9 cellular contexts compared by ENCODE assay signal in the genomic region with DNA sequence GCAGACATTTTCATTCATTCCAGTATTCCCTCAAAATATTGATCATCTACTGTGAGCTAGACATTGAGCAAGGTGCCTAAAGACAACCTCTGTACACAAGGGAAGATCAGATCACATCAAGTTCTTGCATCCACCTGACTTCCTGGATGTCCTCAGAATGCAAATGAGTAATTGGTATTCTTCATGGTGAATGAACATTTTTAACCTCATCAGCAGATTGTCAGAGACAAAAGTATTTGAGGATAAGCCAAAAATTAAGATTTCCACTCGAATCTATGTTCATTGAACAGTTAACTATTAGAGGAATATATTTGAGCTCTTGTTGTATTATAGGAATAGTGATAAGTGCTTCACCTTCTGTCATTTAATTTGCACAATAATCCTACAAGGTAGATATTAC. TPM values are rescaled to one million over a fixed set of nuclear protein-coding genes. Genes with fewer than 3 reads are reported as not detected.
DNase-seq lines count a peak whose midpoint lies in the region; ATAC-seq and TF ChIP-seq lines count a peak whose summit lies in the region.
"Had no signal": no experiment of that assay in that cellular context is flagged by ENCODE, and none has a peak within 500 bp of the region (broad histone marks: within the 10 kb centered on the region; RNA-seq: fewer than 3 reads in every experiment).

No MANE protein-coding gene starts in this region.

- H4K20me1 ChIP-seq in Loucy (ENCODE audit: insufficient read depth, low read length, poor library complexity, severe bottlenecking) = peaks cover 15% of the 10 kb centered on the region

- H3K9me2 ChIP-seq in Loucy (replicated peaks; ENCODE audit: low read depth, low read length) = no peaks in the 10 kb centered on the region

- H3K27me3 ChIP-seq in CD8-positive, alpha-beta memory T cell (ENCODE audit: insufficient read depth, low read length, poor library complexity, severe bottlenecking) = no peaks in the 10 kb centered on the region
- H3K27me3 ChIP-seq in Loucy (ENCODE audit: insufficient read depth, low read length, poor library complexity, severe bottlenecking) = no peaks in the 10 kb centered on the region
- no peaks in the 10 kb centered on the region for H3K27me3 ChIP-seq in prostate gland (replicated peaks; ENCODE audit: insufficient read depth)
- H3K27me3 ChIP-seq in uterus = no peaks in the 10 kb centered on the region

- H3K27me3 Mint-ChIP-seq in CD8-positive, alpha-beta memory T cell = peaks cover 2 to 5% of the 10 kb centered on the region in 2 donors
- H3K27me3 Mint-ChIP-seq in chondrocyte (ENCODE audit: low read depth) = no peaks in the 10 kb centered on the region
- H3K27me3 Mint-ChIP-seq in natural killer cell treated with Interleukin-12 subunit alpha and Interleukin-12 subunit beta and Interleukin-15 and Interleukin-18, amount 100 ng/mL, for 72 hours = no peaks in the 10 kb centered on the region

- peak overlapping the region; percentile 94 for H3K4me2 ChIP-seq in Loucy (ENCODE audit: low read depth, low read length, poor library complexity, severe bottlenecking)

- H3K36me3 ChIP-seq in CD8-positive, alpha-beta memory T cell (ENCODE audit: insufficient read depth, low read length) = peaks cover 12% of the 10 kb centered on the region
- peaks cover 12% of the 10 kb centered on the region; the same call in 1 of the 2 replicates for H3K36me3 ChIP-seq in Loucy (ENCODE audit: insufficient read depth, low read length)
- H3K36me3 ChIP-seq in prostate gland = no peaks in the 10 kb centered on the region
- H3K36me3 ChIP-seq in uterus = no peaks in the 10 kb centered on the region

- H3K36me3 Mint-ChIP-seq in CD8-positive, alpha-beta memory T cell = peaks cover 7 to 49% (median 22%) of the 10 kb centered on the region in 3 donors
- peaks cover 20% of the 10 kb centered on the region for H3K36me3 Mint-ChIP-seq in chondrocyte (ENCODE audit: low read depth)
- peaks cover 29% of the 10 kb centered on the region for H3K36me3 Mint-ChIP-seq in natural killer cell treated with Interleukin-12 subunit alpha and Interleukin-12 subunit beta and Interleukin-15 and Interleukin-18, amount 100 ng/mL, for 72 hours

- intact Hi-C loops in prostate gland (cut with DNase I) = no loop called here
- intact Hi-C loops in uterus (cut with DNase I; ENCODE audit: low total_unique reads) = no loop called here

- H3K4me3 Mint-ChIP-seq in CD8-positive, alpha-beta memory T cell = peak overlapping the region; percentile 89 to 99 (median 97)
- H3K4me3 Mint-ChIP-seq in chondrocyte (ENCODE audit: unreplicated experiment) = peak overlapping the region; percentile 89
- peak overlapping the region; percentile 94 for H3K4me3 Mint-ChIP-seq in natural killer cell treated with Interleukin-12 subunit alpha and Interleukin-12 subunit beta and Interleukin-15 and Interleukin-18, amount 100 ng/mL, for 72 hours

- TF ChIP-seq CTCF in Loucy (conservative IDR thresholded peaks at IDR 0.05; ENCODE audit: low read length) (no peak), chondrocyte (IDR thresholded peaks at IDR 0.05) (no peak), prostate gland (IDR thresholded peaks at IDR 0.05) (no peak), uterus (IDR thresholded peaks at IDR 0.05) (no peak)

- H2AFZ ChIP-seq in Loucy (ENCODE audit: low read length) = no peak overlapping the region

- POLR2A ChIA-PET in CD8-positive, alpha-beta memory T cell (lab: Charles Lee) = no interaction called here

- no peak for ATAC-seq in natural killer cell treated with Interleukin-12 subunit alpha and Interleukin-12 subunit beta and Interleukin-15 and Interleukin-18, amount 100 ng/mL, for 72 hours
- ATAC-seq in HG03159 (IDR thresholded peaks at IDR 0.05; ENCODE audit: unreplicated experiment) = no peak

- H3K9me3 Mint-ChIP-seq in CD8-positive, alpha-beta memory T cell = no peaks in the 10 kb centered on the region
- no peaks in the 10 kb centered on the region for H3K9me3 Mint-ChIP-seq in chondrocyte (ENCODE audit: low read depth)
- no peaks in the 10 kb centered on the region for H3K9me3 Mint-ChIP-seq in natural killer cell treated with Interleukin-12 subunit alpha and Interleukin-12 subunit beta and Interleukin-15 and Interleukin-18, amount 100 ng/mL, for 72 hours

- H3F3A ChIP-seq in Loucy (ENCODE audit: low read depth) = no peaks in the 10 kb centered on the region

- peak overlapping the region; percentile 75 for H3K4me3 ChIP-seq in CD8-positive, alpha-beta memory T cell (ENCODE audit: low read length)
- peak overlapping the region; percentile 93 for H3K4me3 ChIP-seq in Loucy (ENCODE audit: low read length, poor library complexity, severe bottlenecking)
- H3K4me3 ChIP-seq in prostate gland = no peak overlapping the region
- H3K4me3 ChIP-seq in uterus = peak overlapping the region in 1 of 2 donors; percentile 98

- no peak for DNase-seq in CD8-positive, alpha-beta memory T cell
- DNase-seq in chondrocyte (ENCODE audit: low spot score) (no peak), prostate gland (ENCODE audit: low spot score) (no peak), uterus (no peak)
- DNase-seq in natural killer cell treated with Interleukin-12 subunit alpha and Interleukin-12 subunit beta and Interleukin-15 and Interleukin-18, amount 100 ng/mL, for 72 hours (ENCODE audit: low spot score) = no peak
- DNase-seq in activated CD4-positive, alpha-beta T cell treated with anti-CD3 and anti-CD28 coated beads for 48 hours = no peak
- DNase-seq: stimulated activated naive CD4-positive, alpha-beta T cell had no signal

- H3K27ac ChIP-seq in CD8-positive, alpha-beta memory T cell (ENCODE audit: low read depth, low read length) = no peak overlapping the region
- H3K27ac ChIP-seq in prostate gland = no peak overlapping the region
- peak overlapping the region in 1 of 2 donors; percentile 92 for H3K27ac ChIP-seq in uterus

- WGBS in prostate gland = 81% methylated on average over 1 of the region's 1 CpG

- H3K4me1 ChIP-seq in CD8-positive, alpha-beta memory T cell (ENCODE audit: insufficient read depth, low read length) = peaks cover 19% of the 10 kb centered on the region
- H3K4me1 ChIP-seq in Loucy (ENCODE audit: insufficient read depth, low read length, poor library complexity, severe bottlenecking) (peaks cover 38% of the 10 kb centered on the region), prostate gland (replicated peaks) (peaks cover 6% of the 10 kb centered on the region), uterus (peaks cover 0 to 6% of the 10 kb centered on the region in 2 donors)

- H3K4me1 Mint-ChIP-seq in CD8-positive, alpha-beta memory T cell = peaks cover 52 to 67% (median 62%) of the 10 kb centered on the region in 3 donors
- peaks cover 26% of the 10 kb centered on the region for H3K4me1 Mint-ChIP-seq in chondrocyte (ENCODE audit: low read depth)
- peaks cover 28 to 32% of the 10 kb centered on the region in 2 donors for H3K4me1 Mint-ChIP-seq in natural killer cell treated with Interleukin-12 subunit alpha and Interleukin-12 subunit beta and Interleukin-15 and Interleukin-18, amount 100 ng/mL, for 72 hours (ENCODE audit: low read depth in 2 of 2)

- peaks cover 58% of the 10 kb centered on the region for H3K79me2 ChIP-seq in Loucy (ENCODE audit: insufficient read depth, low read length)

- H3K9ac ChIP-seq in Loucy (ENCODE audit: low read depth, low read length, poor library complexity, severe bottlenecking) = peak overlapping the region; percentile 95

- TF ChIP-seq POLR2A in prostate gland (IDR thresholded peaks at IDR 0.05) (no peak), uterus (IDR thresholded peaks at IDR 0.05) (no peak)

- no peaks in the 10 kb centered on the region for H3K9me3 ChIP-seq in CD8-positive, alpha-beta memory T cell (ENCODE audit: low read length)
- H3K9me3 ChIP-seq in Loucy (ENCODE audit: insufficient read depth, low read depth, low read length) = no peaks in the 10 kb centered on the region
- no peaks in the 10 kb centered on the region for H3K9me3 ChIP-seq in prostate gland
- H3K9me3 ChIP-seq in uterus = no peaks in the 10 kb centered on the region

- peak overlapping the region in 7 of 8 donors; percentile 97 to 100 (median 99) for H3K27ac Mint-ChIP-seq in CD8-positive, alpha-beta memory T cell
- H3K27ac Mint-ChIP-seq in chondrocyte (ENCODE audit: unreplicated experiment) = no peak overlapping the region
- peak overlapping the region; percentile 96 to 97 for H3K27ac Mint-ChIP-seq in natural killer cell treated with Interleukin-12 subunit alpha and Interleukin-12 subunit beta and Interleukin-15 and Interleukin-18, amount 100 ng/mL, for 72 hours

- CTCF ChIA-PET in CD8-positive, alpha-beta memory T cell (lab: Charles Lee) = no interaction called here

RNA-seq across cellular contexts. Expression of gene SMARCAD1, which starts 1.3 kb away (rescaled TPM):
- total RNA-seq in CD8-positive, alpha-beta memory T cell = 10 to 100 TPM; 37.2 TPM
- 11.3 TPM for polyA plus RNA-seq in CD8-positive, alpha-beta memory T cell
- total RNA-seq in chondrocyte = 24.4 to 30.5 TPM (median 26.1 TPM) in 3 replicates
- total RNA-seq in natural killer cell treated with Interleukin-12 subunit alpha and Interleukin-12 subunit beta and Interleukin-15 and Interleukin-18, amount 100 ng/mL, for 72 hours = 10 to 100 TPM; 28.0 to 33.3 TPM
- 10 to 100 TPM; 22.4 to 22.9 TPM for total RNA-seq in prostate gland
- 10 to 100 TPM; 14.9 to 84.9 (median 23.5) TPM for total RNA-seq in uterus

Comparison
In these comparisons a context has a peak if more than half of its experiments do, and no peak if none do; other contexts are left out.
1. H3K4me3 ChIP-seq: peak in CD8-positive, alpha-beta memory T cell (single experiment) and Loucy (single experiment); none in prostate gland (0 of 2).
2. Peak in every context shown above with its lines, with median percentiles within 50 percentile points of each other: H3K4me3 Mint-ChIP-seq.